In genomic region chrX:41084044-41084359, GRCh38 we compare ENCODE assay signal across 8 cellular contexts. TPM values are rescaled to one million over a fixed set of nuclear protein-coding genes. Genes with fewer than 3 reads are reported as not detected.
DNase-seq lines count a peak whose midpoint lies in the region; ATAC-seq, FAIRE-seq and TF ChIP-seq lines count a peak whose summit lies in the region.

No MANE protein-coding gene starts in this region.

- ATAC-seq in GM18508 (IDR thresholded peaks at IDR 0.05; ENCODE audit: insufficient read depth, unreplicated experiment) (peak; percentile 1), HG03575 (IDR thresholded peaks at IDR 0.05; ENCODE audit: extremely low read depth, insufficient number of reproducible peaks, low FRiP score, unreplicated experiment) (peak; percentile 3)
- no peak for ATAC-seq in central memory CD8-positive, alpha-beta T cell (replicated peaks; ENCODE audit: extremely low read depth, poor library complexity, severe bottlenecking)

- peak overlapping the region; percentile 95 for H3K27ac ChIP-seq in muscle layer of duodenum (ENCODE audit: low read length)

- no peak for FAIRE-seq in GM12892 (lab: Jason Lieb, UNC)

- H3K36me3 Mint-ChIP-seq in central memory CD8-positive, alpha-beta T cell (ENCODE audit: insufficient read depth) = peaks cover 28% of the 10 kb centered on the region

- peaks cover 0 to 4% of the 10 kb centered on the region in 2 donors for H3K36me3 ChIP-seq in muscle layer of duodenum (ENCODE audit: control insufficient read depth in 1 of 2, insufficient read depth in 2 of 2, low read length in 2 of 2)

- peak overlapping the region; percentile 59 to 75 for H3K4me3 ChIP-seq in muscle layer of duodenum (ENCODE audit: low read depth in 1 of 2, low read length in 2 of 2)

- H3K27me3 Mint-ChIP-seq in central memory CD8-positive, alpha-beta T cell = no peaks in the 10 kb centered on the region

- no peaks in the 10 kb centered on the region for H3K9me3 Mint-ChIP-seq in central memory CD8-positive, alpha-beta T cell

- no peak for TF ChIP-seq POLR2A in GM12892 (IDR thresholded peaks at IDR 0.05; ENCODE audit: low read depth, low read length)

- peak overlapping the region; percentile 95 for H3K27ac Mint-ChIP-seq in central memory CD8-positive, alpha-beta T cell (ENCODE audit: low read depth)

- peak overlapping the region; percentile 91 for H3K4me3 Mint-ChIP-seq in central memory CD8-positive, alpha-beta T cell

- H3K4me1 Mint-ChIP-seq in central memory CD8-positive, alpha-beta T cell = peaks cover 9% of the 10 kb centered on the region

- H3K9me3 ChIP-seq in muscle layer of duodenum (ENCODE audit: control insufficient read depth in 1 of 2, low read length in 2 of 2) = no peaks in the 10 kb centered on the region

- peaks cover 0 to 4% of the 10 kb centered on the region in 2 donors for H3K4me1 ChIP-seq in muscle layer of duodenum (ENCODE audit: control insufficient read depth in 1 of 2, insufficient read depth in 2 of 2, low read length in 2 of 2)

- H3K27me3 ChIP-seq in muscle layer of duodenum (ENCODE audit: low read depth, low read length) = no peaks in the 10 kb centered on the region

- DNase-seq in central memory CD8-positive, alpha-beta T cell (ENCODE audit: low spot score in 2 of 2) = no peak
- no peak for DNase-seq in superior temporal gyrus (ENCODE audit: extremely low spot score)
- DNase-seq in NCI-H187 treated with DMSO at 0.1 percent for 48 hours (lab: John Stamatoyannopoulos, UW) = no peak
- no peak for DNase-seq in hepatic stellate cell (ENCODE audit: low spot score)
- DNase-seq in GM12892 (ENCODE audit: insufficient read length) = no peak

RNA-seq across cellular contexts. Expression of gene USP9X, which starts 1.2 kb away (rescaled TPM):
- polyA plus RNA-seq in GM12892 (2012; ENCODE audit: missing spikeins) = 30.4 TPM
